18 cellular contexts compared by ENCODE assay signal in genomic region chr1:118989006-118989736, GRCh38. TPM values are rescaled to one million over a fixed set of nuclear protein-coding genes. Genes with fewer than 3 reads are reported as not detected.
DNase-seq lines count a peak whose midpoint lies in the region; ATAC-seq and TF ChIP-seq lines count a peak whose summit lies in the region.
"Had no signal": no experiment of that assay in that cellular context is flagged by ENCODE, and none has a peak within 500 bp of the region (broad histone marks: within the 10 kb centered on the region; RNA-seq: fewer than 3 reads in every experiment).

No MANE protein-coding gene starts in this region.

- H3K4me1 Mint-ChIP-seq in activated CD8-positive, alpha-beta memory T cell treated with anti-CD3 and anti-CD28 coated beads, Interleukin-2, amount 10 ng/mL, durations not matched to agents 7 days and 5 days, result peaks cover 6% of the 10 kb centered on the region
- peaks cover 39% of the 10 kb centered on the region for H3K4me1 Mint-ChIP-seq in mesothelial cell of epicardium

- DNase-seq in activated CD8-positive, alpha-beta memory T cell treated with anti-CD3 and anti-CD28 coated beads, Interleukin-2, amount 10 ng/mL, durations not matched to agents 7 days and 5 days, result no peak
- no peak for DNase-seq in activated CD8-positive, alpha-beta memory T cell treated with anti-CD3 and anti-CD28 coated beads, Interleukin-2, amount 50 U/mL, for 48 hours
- peak; percentile 69 for DNase-seq in choroid plexus epithelial cell (ENCODE audit: low read depth)
- no peak for DNase-seq in mesothelial cell of epicardium (ENCODE audit: low spot score in 2 of 2, unreplicated experiment in 2 of 2)
- DNase-seq in tibial nerve (ENCODE audit: low spot score in 2 of 2), result no peak
- no peak for DNase-seq in HT-29 (ENCODE audit: low spot score)
- DNase-seq in right lobe of liver, result no peak
- DNase-seq: activated T-cell treated with anti-CD3 and anti-CD28 coated beads, Interleukin-2, amount 50 U/mL, for 1 hour; amniotic stem cell; dorsolateral prefrontal cortex; foreskin keratinocyte; naive thymus-derived CD8-positive, alpha-beta T cell; NCI-H1092 treated with DMSO at 0.1 percent for 48 hours; NCI-H226; substantia nigra had no signal

- CTCF ChIA-PET in activated CD8-positive, alpha-beta memory T cell treated with anti-CD3 and anti-CD28 coated beads, Interleukin-2, amount 10 ng/mL, durations not matched to agents 7 days and 5 days (lab: Charles Lee), result interaction anchor here (1.8 kb wide), 1 partner anchor 19 kb away, joined by 6 read pairs; no protein-coding TSS in a partner anchor

- peak overlapping the region; percentile 11 for H3K27ac Mint-ChIP-seq in activated CD8-positive, alpha-beta memory T cell treated with anti-CD3 and anti-CD28 coated beads, Interleukin-2, amount 10 ng/mL, durations not matched to agents 7 days and 5 days
- no peak overlapping the region for H3K27ac Mint-ChIP-seq in mesothelial cell of epicardium

- TF ChIP-seq POLR2A in tibial nerve (IDR thresholded peaks at IDR 0.05) (no peak), right lobe of liver (IDR thresholded peaks at IDR 0.05) (no peak)

- H3K36me3 ChIP-seq in tibial nerve, result no peaks in the 10 kb centered on the region
- no peaks in the 10 kb centered on the region for H3K36me3 ChIP-seq in right lobe of liver

- peaks cover 95% of the 10 kb centered on the region for H3K27me3 Mint-ChIP-seq in activated CD8-positive, alpha-beta memory T cell treated with anti-CD3 and anti-CD28 coated beads, Interleukin-2, amount 10 ng/mL, durations not matched to agents 7 days and 5 days
- peaks cover 100% of the 10 kb centered on the region for H3K27me3 Mint-ChIP-seq in mesothelial cell of epicardium (ENCODE audit: low read depth)

- H3K27ac ChIP-seq in tibial nerve, result peak overlapping the region in 3 of 4 donors; percentile 28 to 93 (median 91)
- no peak overlapping the region for H3K27ac ChIP-seq in right lobe of liver
- H3K27ac ChIP-seq: A549, foreskin keratinocyte had no signal

- H3K9me3 Mint-ChIP-seq in activated CD8-positive, alpha-beta memory T cell treated with anti-CD3 and anti-CD28 coated beads, Interleukin-2, amount 10 ng/mL, durations not matched to agents 7 days and 5 days (ENCODE audit: low read depth), result peaks cover 2% of the 10 kb centered on the region
- H3K9me3 Mint-ChIP-seq in mesothelial cell of epicardium, result no peaks in the 10 kb centered on the region

- H3K4me3 ChIP-seq in choroid plexus epithelial cell (ENCODE audit: low read depth, low read length) (peak overlapping the region; percentile 89), tibial nerve (peak overlapping the region in 3 of 4 donors; percentile 24 to 67 (median 28)), right lobe of liver (no peak overlapping the region)
- H3K4me3 ChIP-seq: A549 had no signal

- WGBS in tibial nerve, 2 donors, result 21 to 33% methylated on average over 40 of the region's 40 CpGs
- WGBS in right lobe of liver (ENCODE audit: insufficient coverage, low coverage, low lambda C conversion rate, missing lambda C conversion rate), result 17% methylated on average over 29 of the region's 40 CpGs

- TF ChIP-seq CTCF in choroid plexus epithelial cell (conservative IDR thresholded peaks at IDR 0.05; ENCODE audit: low read depth, low read length) (no peak), mesothelial cell of epicardium (IDR thresholded peaks at IDR 0.05; ENCODE audit: unreplicated experiment) (no peak), tibial nerve (IDR thresholded peaks at IDR 0.05) (no peak), right lobe of liver (IDR thresholded peaks at IDR 0.05) (no peak)

- H3K27me3 ChIP-seq in tibial nerve (peaks cover 0 to 99% of the 10 kb centered on the region in 2 donors), right lobe of liver (peaks cover 29 to 82% of the 10 kb centered on the region in 2 donors)

- H3K4me3 Mint-ChIP-seq in activated CD8-positive, alpha-beta memory T cell treated with anti-CD3 and anti-CD28 coated beads, Interleukin-2, amount 10 ng/mL, durations not matched to agents 7 days and 5 days, result no peak overlapping the region
- H3K4me3 Mint-ChIP-seq in mesothelial cell of epicardium, result peak overlapping the region; percentile 8

- peaks cover 23% of the 10 kb centered on the region for H3K36me3 Mint-ChIP-seq in activated CD8-positive, alpha-beta memory T cell treated with anti-CD3 and anti-CD28 coated beads, Interleukin-2, amount 10 ng/mL, durations not matched to agents 7 days and 5 days
- H3K36me3 Mint-ChIP-seq in mesothelial cell of epicardium, result peaks cover 2% of the 10 kb centered on the region

- intact Hi-C loops in right lobe of liver (cut with DNase I), result no loop called here

- TF ChIP-seq EP300 in tibial nerve (IDR thresholded peaks at IDR 0.05), result no peak

- H3K9me3 ChIP-seq in tibial nerve (no peaks in the 10 kb centered on the region), right lobe of liver (peaks cover 0 to 3% (median 0%) of the 10 kb centered on the region in 4 donors)
- H3K9me3 ChIP-seq: A549 had no signal

- no peak for ATAC-seq in activated CD8-positive, alpha-beta memory T cell treated with anti-CD3 and anti-CD28 coated beads, Interleukin-2, amount 10 ng/mL, durations not matched to agents 7 days and 5 days
- ATAC-seq in right lobe of liver (no peak), HG02610 (IDR thresholded peaks at IDR 0.05; ENCODE audit: unreplicated experiment) (no peak)
- ATAC-seq: A549; activated CD4-positive, CD25-positive, alpha-beta regulatory T cell treated with anti-CD3 and anti-CD28 coated beads, Interleukin-2, amount 50 U/mL, for 24 hours; foreskin keratinocyte; naive thymus-derived CD8-positive, alpha-beta T cell had no signal

- H3K4me1 ChIP-seq in tibial nerve (peaks cover 0 to 55% (median 14%) of the 10 kb centered on the region in 4 donors), right lobe of liver (peaks cover 0 to 22% (median 0%) of the 10 kb centered on the region in 4 donors)
- H3K4me1 ChIP-seq: A549, foreskin keratinocyte had no signal

RNA-seq across cellular contexts. Expression of gene TBX15, which starts 1.0 kb away (rescaled TPM):
- not detected for total RNA-seq in activated CD8-positive, alpha-beta memory T cell treated with anti-CD3 and anti-CD28 coated beads, Interleukin-2, amount 10 ng/mL, durations not matched to agents 7 days and 5 days
- total RNA-seq in mesothelial cell of epicardium, result 0.09 TPM in 1 of 3 replicates, not detected in the others
- total RNA-seq in tibial nerve, result 10 to 100 TPM; 38.7 to 57.0 (median 48.2) TPM
- 0.03 TPM in 1 of 2 replicates, not detected in the other for total RNA-seq in HT-29 (2014; rRNA removed; shearing (Covaris generic))
- 10 to 100 TPM in 5 of 6 experiments, under 1 TPM in 1; 0.29 to 56.5 (median 16.5) TPM for total RNA-seq in right lobe of liver
- total RNA-seq: foreskin keratinocyte; naive thymus-derived CD8-positive, alpha-beta T cell had no signal

Comparison
In these comparisons a context has a peak if more than half of its experiments do, and no peak if none do; other contexts are left out.
1. H3K4me3 ChIP-seq: peak in choroid plexus epithelial cell (single experiment) and tibial nerve (3 of 4); none in right lobe of liver (0 of 3).
2. H3K27ac ChIP-seq: peak in tibial nerve (3 of 4); none in right lobe of liver (0 of 3).